In genomic region chr18:13136056-13136688, GRCh38 we compare ENCODE assay signal across 8 cellular contexts.
DNase-seq lines count a peak whose midpoint lies in the region.

No MANE protein-coding gene starts in this region.

- intact Hi-C loops in activated T-helper 1 cell treated with anti-CD3 and anti-CD28 coated beads, Interleukin-12 subunit alpha, Interleukin-12 subunit beta, Interleukin-2, Interleukin-4 antibody, amounts not matched to agents 30 ng/mL and 10 ng/mL and 1 ng/mL, durations not matched to agents 14 hours and 24 hours and 36 hours (cut with micrococcal nuclease): loop anchor here (5.0 kb wide), 4 partner anchors 81 to 476 kb away; partner anchors contain the start of genes LDLRAD4 and PTPN2

- peak overlapping the region; percentile 78 for H3K4me3 Mint-ChIP-seq in activated T-helper 1 cell treated with anti-CD3 and anti-CD28 coated beads, Interleukin-12 subunit alpha, Interleukin-12 subunit beta, Interleukin-2, Interleukin-4 antibody, amounts not matched to agents 30 ng/mL and 10 ng/mL and 1 ng/mL, durations not matched to agents 14 hours and 24 hours and 36 hours

- H3K9me3 ChIP-seq in HUES6 (ENCODE audit: control insufficient read depth, insufficient read depth, low read depth, low read length) (peaks cover 16% of the 10 kb centered on the region), iPS-18a (ENCODE audit: control insufficient read depth, low read depth, low read length) (no peaks in the 10 kb centered on the region)

- H3K27me3 ChIP-seq in HUES6 (ENCODE audit: control insufficient read depth, insufficient read depth, low read length) (peaks cover 18% of the 10 kb centered on the region; the same call in 1 of the 2 replicates), iPS-18a (ENCODE audit: control insufficient read depth, insufficient read depth, low read length) (peaks cover 38% of the 10 kb centered on the region)

- H3K27ac Mint-ChIP-seq in activated T-helper 1 cell treated with anti-CD3 and anti-CD28 coated beads, Interleukin-12 subunit alpha, Interleukin-12 subunit beta, Interleukin-2, Interleukin-4 antibody, amounts not matched to agents 30 ng/mL and 10 ng/mL and 1 ng/mL, durations not matched to agents 14 hours and 24 hours and 36 hours: no peak overlapping the region

- H3K4me3 ChIP-seq in HUES6 (ENCODE audit: low read depth, low read length) (peak overlapping the region; percentile 53; the same call in 1 of the 2 replicates), iPS-18a (ENCODE audit: low read length) (peak overlapping the region; percentile 51)

- peaks cover under 1% of the 10 kb centered on the region; the same call in 1 of the 2 replicates for H3K36me3 ChIP-seq in HUES6 (ENCODE audit: control insufficient read depth, insufficient read depth, low read length)
- no peaks in the 10 kb centered on the region for H3K36me3 ChIP-seq in iPS-18a (ENCODE audit: control insufficient read depth, low read depth, low read length)

- DNase-seq in EH (ENCODE audit: low read depth) (peak; percentile 7), NCI-H2081 treated with DMSO at 0.1 percent for 48 hours (lab: John Stamatoyannopoulos, UW) (no peak), mesenteric fat pad (ENCODE audit: low spot score) (no peak), NCI-H226 (no peak)
- DNase-seq in activated T-helper 1 cell treated with anti-CD3 and anti-CD28 coated beads, Interleukin-12 subunit alpha, Interleukin-12 subunit beta, Interleukin-2, Interleukin-4 antibody, amounts not matched to agents 30 ng/mL and 10 ng/mL and 1 ng/mL, durations not matched to agents 14 hours and 24 hours and 36 hours (ENCODE audit: low spot score): no peak
- DNase-seq in stimulated activated CD8-positive, alpha-beta memory T cell treated with anti-CD3 and anti-CD28 coated beads, Interleukin-2, amount 100 ng/mL, for 48 hours (ENCODE audit: low read depth in 2 of 2): peak; percentile 47 to 53

- H3K9me3 Mint-ChIP-seq in activated T-helper 1 cell treated with anti-CD3 and anti-CD28 coated beads, Interleukin-12 subunit alpha, Interleukin-12 subunit beta, Interleukin-2, Interleukin-4 antibody, amounts not matched to agents 30 ng/mL and 10 ng/mL and 1 ng/mL, durations not matched to agents 14 hours and 24 hours and 36 hours: no peaks in the 10 kb centered on the region

- H3K9ac ChIP-seq in HUES6 (ENCODE audit: low read length) (no peak overlapping the region), iPS-18a (ENCODE audit: low read length) (no peak overlapping the region)

- peaks cover 2% of the 10 kb centered on the region for H3K36me3 Mint-ChIP-seq in activated T-helper 1 cell treated with anti-CD3 and anti-CD28 coated beads, Interleukin-12 subunit alpha, Interleukin-12 subunit beta, Interleukin-2, Interleukin-4 antibody, amounts not matched to agents 30 ng/mL and 10 ng/mL and 1 ng/mL, durations not matched to agents 14 hours and 24 hours and 36 hours (ENCODE audit: low read depth)

- H3K27ac ChIP-seq in HUES6 (ENCODE audit: low read depth, low read length): no peak overlapping the region
- no peak overlapping the region for H3K27ac ChIP-seq in iPS-18a (ENCODE audit: low read length)

- H3K4me1 Mint-ChIP-seq in activated T-helper 1 cell treated with anti-CD3 and anti-CD28 coated beads, Interleukin-12 subunit alpha, Interleukin-12 subunit beta, Interleukin-2, Interleukin-4 antibody, amounts not matched to agents 30 ng/mL and 10 ng/mL and 1 ng/mL, durations not matched to agents 14 hours and 24 hours and 36 hours (ENCODE audit: low read depth): peaks cover 21% of the 10 kb centered on the region

- H3K4me1 ChIP-seq in HUES6 (ENCODE audit: control insufficient read depth, insufficient read depth, low read length): no peaks in the 10 kb centered on the region
- H3K4me1 ChIP-seq in iPS-18a (ENCODE audit: control insufficient read depth, low read depth, low read length): no peaks in the 10 kb centered on the region

- peaks cover 9% of the 10 kb centered on the region for H3K27me3 Mint-ChIP-seq in activated T-helper 1 cell treated with anti-CD3 and anti-CD28 coated beads, Interleukin-12 subunit alpha, Interleukin-12 subunit beta, Interleukin-2, Interleukin-4 antibody, amounts not matched to agents 30 ng/mL and 10 ng/mL and 1 ng/mL, durations not matched to agents 14 hours and 24 hours and 36 hours (ENCODE audit: insufficient read depth)

Comparison
In these comparisons a context has a peak if more than half of its experiments do, and no peak if none do; other contexts are left out.
1. DNase-seq: peak in EH (single experiment) and stimulated activated CD8-positive, alpha-beta memory T cell treated with anti-CD3 and anti-CD28 coated beads, Interleukin-2, amount 100 ng/mL, for 48 hours (2 of 2); none in activated T-helper 1 cell treated with anti-CD3 and anti-CD28 coated beads, Interleukin-12 subunit alpha, Interleukin-12 subunit beta, Interleukin-2, Interleukin-4 antibody, amounts not matched to agents 30 ng/mL and 10 ng/mL and 1 ng/mL, durations not matched to agents 14 hours and 24 hours and 36 hours (single experiment), NCI-H2081 treated with DMSO at 0.1 percent for 48 hours (single experiment), mesenteric fat pad (single experiment) and NCI-H226 (single experiment).